ENCODE assay signal across 15 cellular contexts in genomic region chr12:69633061-69633460, GRCh38. TPM values are rescaled to one million over a fixed set of nuclear protein-coding genes. Genes with fewer than 3 reads are reported as not detected.
DNase-seq lines count a peak whose midpoint lies in the region; ATAC-seq and TF ChIP-seq lines count a peak whose summit lies in the region.
"Had no signal": no experiment of that assay in that cellular context is flagged by ENCODE, and none has a peak within 500 bp of the region (broad histone marks: within the 10 kb centered on the region; RNA-seq: fewer than 3 reads in every experiment).

No MANE protein-coding gene starts in this region.

- intact Hi-C loops in sigmoid colon (cut with DNase I) (no loop called here), lower lobe of right lung (cut with DNase I) (no loop called here)

- WGBS in sigmoid colon, 2 donors, result 97 to 99% methylated on average over 2 of the region's 2 CpGs

- POLR2A ChIA-PET in GM10248 (lab: Yijun Ruan, JAX), result no interaction called here

- in situ Hi-C loops in ACHN (cut with HindIII; ENCODE audit: low pct_ligation_motif_present, low pct_unique_long_range_greater_than_20kb, low sequenced_read_pairs), result no loop called here

- H3K4me1 ChIP-seq in sigmoid colon (no peaks in the 10 kb centered on the region), lower lobe of right lung (no peaks in the 10 kb centered on the region)
- H3K4me1 ChIP-seq: right atrium auricular region, stomach had no signal

- H3K9me3 ChIP-seq in sigmoid colon, result no peaks in the 10 kb centered on the region
- H3K9me3 ChIP-seq in lower lobe of right lung, result no peaks in the 10 kb centered on the region
- H3K9me3 ChIP-seq: right atrium auricular region, stomach had no signal

- TF ChIP-seq CTCF in sigmoid colon (IDR thresholded peaks at IDR 0.05) (no peak), GM10248 (IDR thresholded peaks at IDR 0.05; ENCODE audit: control extremely low read depth, extremely low read depth, low read depth, missing control alignments) (no peak), lower lobe of right lung (IDR thresholded peaks at IDR 0.05) (no peak)

- peak; percentile 29 for DNase-seq in ACHN
- peak; percentile 27 for DNase-seq in OCI-M1 (lab: John Stamatoyannopoulos, UW)
- DNase-seq in erythroblast (lab: John Stamatoyannopoulos, UW), result peak; percentile 40 to 48
- DNase-seq in sigmoid colon, result no peak
- DNase-seq in GM10248 (ENCODE audit: extremely low spot score), result no peak
- DNase-seq in anterior cingulate cortex (lab: John Stamatoyannopoulos, UW), result no peak
- no peak for DNase-seq in lower lobe of right lung
- DNase-seq: activated CD4-positive, alpha-beta memory T cell treated with anti-CD3 and anti-CD28 coated beads for 36 hours; activated naive CD4-positive, alpha-beta T cell treated with anti-CD3 and anti-CD28 coated beads, Interleukin-2, amount 10 ng/mL, durations not matched to agents 7 days and 5 days; NCI-H1105; NCI-H774; stomach had no signal

- TF ChIP-seq POLR2A in erythroblast (IDR thresholded peaks at IDR 0.05; ENCODE audit: low read length) (no peak), sigmoid colon (IDR thresholded peaks at IDR 0.05) (no peak)

- H3K4me3 ChIP-seq in sigmoid colon (no peak overlapping the region), lower lobe of right lung (no peak overlapping the region)
- H3K4me3 ChIP-seq: right atrium auricular region, stomach had no signal

- H3K27ac ChIP-seq in sigmoid colon (no peak overlapping the region), lower lobe of right lung (no peak overlapping the region)
- H3K27ac ChIP-seq: right atrium auricular region, stomach had no signal

- H3K27me3 ChIP-seq in sigmoid colon (no peaks in the 10 kb centered on the region), lower lobe of right lung (ENCODE audit: low read depth) (no peaks in the 10 kb centered on the region)
- H3K27me3 ChIP-seq: right atrium auricular region, stomach had no signal

- ATAC-seq in GM18867 (IDR thresholded peaks at IDR 0.05; ENCODE audit: unreplicated experiment), result peak; percentile 49
- no peak for ATAC-seq in lower lobe of right lung

- H3K36me3 ChIP-seq in sigmoid colon (no peaks in the 10 kb centered on the region), lower lobe of right lung (no peaks in the 10 kb centered on the region)
- H3K36me3 ChIP-seq: right atrium auricular region, stomach had no signal

- CTCF ChIA-PET in GM10248 (lab: Yijun Ruan, JAX), result no interaction called here

- TF ChIP-seq EP300 in sigmoid colon (IDR thresholded peaks at IDR 0.05), result no peak

RNA-seq across cellular contexts. Expression of gene LRRC10, which starts 22.4 kb away (rescaled TPM):
- not detected for total RNA-seq in sigmoid colon
- polyA plus RNA-seq in sigmoid colon, result under 1 TPM in 2 of 3 donors, not detected in 1; under 0.01 to 0.01 TPM
- total RNA-seq in lower lobe of right lung, result not detected
- total RNA-seq: activated CD4-positive, alpha-beta memory T cell treated with anti-CD3 and anti-CD28 coated beads for 36 hours; stomach had no signal
- polyA plus RNA-seq: CD14-positive monocyte, stomach had no signal

RNA-seq across cellular contexts. Expression of gene CCT2, which starts 47.8 kb away (rescaled TPM):
- 100 to 1,000 TPM in 3 of 4 donors, 10 to 100 TPM in 1; 87.0 to 126 (median 116) TPM for total RNA-seq in sigmoid colon
- 100 to 1,000 TPM in 2 of 3 donors, 10 to 100 TPM in 1; 79.9 to 125 (median 121) TPM for polyA plus RNA-seq in sigmoid colon
- total RNA-seq in lower lobe of right lung, result 81.4 TPM

Comparison
In these comparisons a context has a peak if more than half of its experiments do, and no peak if none do; other contexts are left out.
1. DNase-seq: peak in ACHN (single experiment), OCI-M1 (single experiment) and erythroblast (2 of 2); none in sigmoid colon (single experiment), GM10248 (single experiment), anterior cingulate cortex (0 of 58) and lower lobe of right lung (single experiment).